Comparison of ENCODE assay signal across 1 cellular context in genomic region chr18:21584391-21584790, GRCh38.
TF ChIP-seq lines count a peak whose summit lies in the region.

No MANE protein-coding gene starts in this region.

TF ChIP-seq in GM23338, 12 proteins besides CTCF, POLR2A, EP300 and RAD21 (continued from another document):
- TF ChIP-seq, protein P1, sequence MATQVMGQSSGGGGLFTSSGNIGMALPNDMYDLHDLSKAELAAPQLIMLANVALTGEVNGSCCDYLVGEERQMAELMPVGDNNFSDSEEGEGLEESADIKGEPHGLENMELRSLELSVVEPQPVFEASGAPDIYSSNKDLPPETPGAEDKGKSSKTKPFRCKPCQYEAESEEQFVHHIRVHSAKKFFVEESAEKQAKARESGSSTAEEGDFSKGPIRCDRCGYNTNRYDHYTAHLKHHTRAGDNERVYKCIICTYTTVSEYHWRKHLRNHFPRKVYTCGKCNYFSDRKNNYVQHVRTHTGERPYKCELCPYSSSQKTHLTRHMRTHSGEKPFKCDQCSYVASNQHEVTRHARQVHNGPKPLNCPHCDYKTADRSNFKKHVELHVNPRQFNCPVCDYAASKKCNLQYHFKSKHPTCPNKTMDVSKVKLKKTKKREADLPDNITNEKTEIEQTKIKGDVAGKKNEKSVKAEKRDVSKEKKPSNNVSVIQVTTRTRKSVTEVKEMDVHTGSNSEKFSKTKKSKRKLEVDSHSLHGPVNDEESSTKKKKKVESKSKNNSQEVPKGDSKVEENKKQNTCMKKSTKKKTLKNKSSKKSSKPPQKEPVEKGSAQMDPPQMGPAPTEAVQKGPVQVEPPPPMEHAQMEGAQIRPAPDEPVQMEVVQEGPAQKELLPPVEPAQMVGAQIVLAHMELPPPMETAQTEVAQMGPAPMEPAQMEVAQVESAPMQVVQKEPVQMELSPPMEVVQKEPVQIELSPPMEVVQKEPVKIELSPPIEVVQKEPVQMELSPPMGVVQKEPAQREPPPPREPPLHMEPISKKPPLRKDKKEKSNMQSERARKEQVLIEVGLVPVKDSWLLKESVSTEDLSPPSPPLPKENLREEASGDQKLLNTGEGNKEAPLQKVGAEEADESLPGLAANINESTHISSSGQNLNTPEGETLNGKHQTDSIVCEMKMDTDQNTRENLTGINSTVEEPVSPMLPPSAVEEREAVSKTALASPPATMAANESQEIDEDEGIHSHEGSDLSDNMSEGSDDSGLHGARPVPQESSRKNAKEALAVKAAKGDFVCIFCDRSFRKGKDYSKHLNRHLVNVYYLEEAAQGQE (IDR thresholded peaks at IDR 0.05; ENCODE audit: unreplicated experiment) = no peak
- TF ChIP-seq EZH2phosphoT487 (IDR thresholded peaks at IDR 0.05; ENCODE audit: unreplicated experiment) = no peak
- TF ChIP-seq ZNF462 (CRISPR knock-in tag; IDR thresholded peaks at IDR 0.05) = no peak
